In the genomic region with DNA sequence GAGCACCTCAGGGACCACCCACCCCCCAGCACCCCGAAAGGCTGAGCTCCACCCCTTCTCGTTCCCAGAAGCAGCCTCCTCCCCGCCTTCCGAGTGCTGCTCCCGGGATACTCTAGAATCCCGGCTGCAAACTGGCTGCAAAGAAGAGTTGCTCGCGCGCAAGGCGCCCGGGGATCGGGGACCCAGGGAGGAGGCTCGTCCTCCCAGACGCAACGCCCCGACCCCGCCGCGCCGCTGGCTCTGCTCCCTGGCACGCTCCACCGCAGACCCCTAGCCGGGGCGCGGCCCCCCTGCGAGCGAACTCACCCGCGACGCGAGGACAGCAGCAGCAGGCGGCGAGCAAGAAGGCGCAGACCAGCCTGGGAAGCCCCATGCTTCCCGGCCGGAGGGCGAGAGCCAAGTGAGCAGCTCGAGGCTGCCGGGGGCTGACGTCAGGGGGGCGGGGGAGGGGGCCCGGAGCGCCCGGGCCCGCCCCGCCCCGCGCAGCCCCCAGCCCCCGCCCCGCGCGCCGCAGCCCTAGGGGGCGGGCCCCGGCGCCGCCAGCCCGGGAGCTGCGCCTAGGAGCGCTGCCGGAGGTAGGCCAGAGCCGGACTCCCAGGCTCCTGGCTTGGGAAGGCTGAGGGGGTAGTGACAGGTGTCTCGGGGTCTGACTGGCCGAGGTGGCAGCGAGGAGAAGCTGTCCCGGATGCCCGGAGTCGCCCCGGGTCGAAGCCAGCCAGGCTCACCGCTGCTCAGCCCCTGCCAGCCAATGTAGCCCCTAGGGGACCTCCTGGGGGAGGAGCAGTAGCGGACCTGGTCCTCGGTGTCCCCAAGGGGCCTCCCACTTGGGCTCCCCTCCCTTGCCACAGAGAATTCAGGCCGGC, we compare ENCODE assay signal across 8 cellular contexts. TPM values are rescaled to one million over a fixed set of nuclear protein-coding genes. Genes with fewer than 3 reads are reported as not detected.
A peak's percentile ranks its signal among the peaks of the same experiment; 100 is the strongest.
DNase-seq lines count a peak whose midpoint lies in the region; ATAC-seq and TF ChIP-seq lines count a peak whose summit lies in the region.

A gene with protein sequence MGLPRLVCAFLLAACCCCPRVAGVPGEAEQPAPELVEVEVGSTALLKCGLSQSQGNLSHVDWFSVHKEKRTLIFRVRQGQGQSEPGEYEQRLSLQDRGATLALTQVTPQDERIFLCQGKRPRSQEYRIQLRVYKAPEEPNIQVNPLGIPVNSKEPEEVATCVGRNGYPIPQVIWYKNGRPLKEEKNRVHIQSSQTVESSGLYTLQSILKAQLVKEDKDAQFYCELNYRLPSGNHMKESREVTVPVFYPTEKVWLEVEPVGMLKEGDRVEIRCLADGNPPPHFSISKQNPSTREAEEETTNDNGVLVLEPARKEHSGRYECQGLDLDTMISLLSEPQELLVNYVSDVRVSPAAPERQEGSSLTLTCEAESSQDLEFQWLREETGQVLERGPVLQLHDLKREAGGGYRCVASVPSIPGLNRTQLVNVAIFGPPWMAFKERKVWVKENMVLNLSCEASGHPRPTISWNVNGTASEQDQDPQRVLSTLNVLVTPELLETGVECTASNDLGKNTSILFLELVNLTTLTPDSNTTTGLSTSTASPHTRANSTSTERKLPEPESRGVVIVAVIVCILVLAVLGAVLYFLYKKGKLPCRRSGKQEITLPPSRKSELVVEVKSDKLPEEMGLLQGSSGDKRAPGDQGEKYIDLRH (minus strand): TSS at position 402 of the 863 bp plus-strand sequence. CDS start 29 bp downstream, at position 373.

- H4K5ac ChIP-seq in mesendoderm (ENCODE audit: low read length) = no peak within 1 kb of the TSS

- H3K4me1 Mint-ChIP-seq in activated CD4-positive, alpha-beta T cell treated with anti-CD3 and anti-CD28 coated beads for 36 hours = peaks cover 23% of the 10 kb centered on the region

- H3K4me3 ChIP-seq in Peyer's patch (peak within 1 kb of the TSS; percentile 23 to 61 (median 48)), mesendoderm (ENCODE audit: low read length) (peak within 1 kb of the TSS; percentile 65), tibial artery (peak within 1 kb of the TSS; percentile 97 to 99)
- peak within 1 kb of the TSS; percentile 49 for H3K4me3 ChIP-seq in effector memory CD4-positive, alpha-beta T cell (ENCODE audit: insufficient read depth, low read depth, low read length, poor library complexity, severe bottlenecking)

- no peak for TF ChIP-seq CTCF in Peyer's patch (IDR thresholded peaks at IDR 0.05)
- TF ChIP-seq CTCF in tibial artery (IDR thresholded peaks at IDR 0.05) = no peak

- H3K9ac ChIP-seq in mesendoderm (ENCODE audit: low read length) = peak within 1 kb of the TSS; percentile 88

- H2BK120ac ChIP-seq in mesendoderm (ENCODE audit: low read depth, low read length) = no peak within 1 kb of the TSS

- H3K79me1 ChIP-seq in mesendoderm (ENCODE audit: low read length) = peaks cover 4% of the 10 kb centered on the region

- H3K9me3 ChIP-seq in Peyer's patch (no peaks in the 10 kb centered on the region), tibial artery (no peaks in the 10 kb centered on the region)
- H3K9me3 ChIP-seq in effector memory CD4-positive, alpha-beta T cell (ENCODE audit: control insufficient read depth, low read length) = no peaks in the 10 kb centered on the region

- H2BK5ac ChIP-seq in mesendoderm (ENCODE audit: low read length) = no peak within 1 kb of the TSS

- H4K8ac ChIP-seq in mesendoderm (ENCODE audit: low read depth, low read length) = no peak within 1 kb of the TSS

- CTCF ChIA-PET in activated CD4-positive, alpha-beta T cell treated with anti-CD3 and anti-CD28 coated beads for 36 hours (lab: Charles Lee) = interaction anchor here (0.9 to 2.4 kb wide), 2 partner anchors 20 to 22 kb away, joined by 3 to 8 read pairs; no protein-coding TSS in a partner anchor

- H3K4me2 ChIP-seq in mesendoderm (ENCODE audit: low read length) = peak within 1 kb of the TSS; percentile 97

- peak within 1 kb of the TSS; percentile 89 for H3K23ac ChIP-seq in mesendoderm (ENCODE audit: low read length)

- no peak for ATAC-seq in activated CD4-positive, alpha-beta T cell treated with anti-CD3 and anti-CD28 coated beads for 36 hours
- no peak for ATAC-seq in GM19463 (IDR thresholded peaks at IDR 0.05; ENCODE audit: unreplicated experiment)
- no peak for ATAC-seq in HG03139 (IDR thresholded peaks at IDR 0.05; ENCODE audit: unreplicated experiment)

- H3K79me2 ChIP-seq in mesendoderm (ENCODE audit: control insufficient read depth, insufficient read depth, low read length) = no peaks in the 10 kb centered on the region

- peak within 1 kb of the TSS; percentile 68 to 87 (median 78) for H3K27ac ChIP-seq in Peyer's patch
- H3K27ac ChIP-seq in effector memory CD4-positive, alpha-beta T cell (ENCODE audit: insufficient read depth, low read length, poor library complexity, severe bottlenecking) = no peak within 1 kb of the TSS
- H3K27ac ChIP-seq in mesendoderm (ENCODE audit: low read depth, low read length) = peak within 1 kb of the TSS; percentile 84
- peak within 1 kb of the TSS; percentile 99 for H3K27ac ChIP-seq in tibial artery

- DNase-seq in activated CD4-positive, alpha-beta T cell treated with anti-CD3 and anti-CD28 coated beads for 36 hours = peak; percentile 43
- no peak for DNase-seq in activated CD4-positive, alpha-beta T cell treated with anti-CD3 and anti-CD28 coated beads, Interleukin-2, amount 50 U/mL, for 4 hours
- DNase-seq in Peyer's patch (no peak), mesendoderm (peak; percentile 75), tibial artery (peak; percentile 79 to 97)
- DNase-seq in effector memory CD4-positive, alpha-beta T cell = no peak

- no peak within 1 kb of the TSS for H2BK15ac ChIP-seq in mesendoderm (replicated peaks; ENCODE audit: low read depth)

- H3K27ac Mint-ChIP-seq in activated CD4-positive, alpha-beta T cell treated with anti-CD3 and anti-CD28 coated beads for 36 hours = no peak within 1 kb of the TSS

- peak within 1 kb of the TSS; percentile 67 for H3K4ac ChIP-seq in mesendoderm (ENCODE audit: low read depth, low read length)

- POLR2A ChIA-PET in activated CD4-positive, alpha-beta T cell treated with anti-CD3 and anti-CD28 coated beads for 36 hours (lab: Charles Lee) = no interaction called here

- peaks cover 8% of the 10 kb centered on the region for H3K27me3 Mint-ChIP-seq in activated CD4-positive, alpha-beta T cell treated with anti-CD3 and anti-CD28 coated beads for 36 hours

- H3K4me3 Mint-ChIP-seq in activated CD4-positive, alpha-beta T cell treated with anti-CD3 and anti-CD28 coated beads for 36 hours = peak within 1 kb of the TSS; percentile 65

- H3K56ac ChIP-seq in mesendoderm (ENCODE audit: low read length) = peak within 1 kb of the TSS; percentile 92

- no peaks in the 10 kb centered on the region for H3K36me3 Mint-ChIP-seq in activated CD4-positive, alpha-beta T cell treated with anti-CD3 and anti-CD28 coated beads for 36 hours (ENCODE audit: low read depth)

- intact Hi-C loops in activated CD4-positive, alpha-beta T cell treated with anti-CD3 and anti-CD28 coated beads for 36 hours (cut with DNase I, micrococcal nuclease) = no loop called here
- intact Hi-C loops in tibial artery (cut with DNase I; ENCODE audit: low total_unique reads) = no loop called here

- peak within 1 kb of the TSS; percentile 63 for H3K18ac ChIP-seq in mesendoderm (ENCODE audit: low read length)

- H2AK5ac ChIP-seq in mesendoderm (ENCODE audit: low read length) = peak within 1 kb of the TSS; percentile 22

- H3K36me3 ChIP-seq in Peyer's patch = peaks cover 0 to 7% (median 0%) of the 10 kb centered on the region in 3 donors
- H3K36me3 ChIP-seq in effector memory CD4-positive, alpha-beta T cell (ENCODE audit: control insufficient read depth, insufficient read depth, low read length) = no peaks in the 10 kb centered on the region
- peaks cover 4% of the 10 kb centered on the region for H3K36me3 ChIP-seq in mesendoderm (ENCODE audit: control insufficient read depth, insufficient read depth, low read length)
- H3K36me3 ChIP-seq in tibial artery = peaks cover 31 to 40% (median 37%) of the 10 kb centered on the region in 3 donors

- no CpG with 5 or more reads among the region's 74 CpGs for WGBS in mesendoderm (ENCODE audit: extremely low coverage, insufficient coverage, low lambda C conversion rate)

- H3K27me3 ChIP-seq in Peyer's patch (no peaks in the 10 kb centered on the region), mesendoderm (ENCODE audit: insufficient read depth, low read length, poor library complexity) (no peaks in the 10 kb centered on the region), tibial artery (no peaks in the 10 kb centered on the region)
- H3K27me3 ChIP-seq in effector memory CD4-positive, alpha-beta T cell (replicated peaks; ENCODE audit: control insufficient read depth, insufficient read depth, low read length, poor library complexity, severe bottlenecking) = peaks cover 21% of the 10 kb centered on the region

- no peak for TF ChIP-seq POLR2A in Peyer's patch (IDR thresholded peaks at IDR 0.05)

- no peaks in the 10 kb centered on the region for H3K9me3 Mint-ChIP-seq in activated CD4-positive, alpha-beta T cell treated with anti-CD3 and anti-CD28 coated beads for 36 hours (ENCODE audit: low read depth)

- H3K4me1 ChIP-seq in Peyer's patch (peaks cover 0 to 43% (median 23%) of the 10 kb centered on the region in 4 donors), mesendoderm (ENCODE audit: control insufficient read depth, low read depth, low read length) (peaks cover 37% of the 10 kb centered on the region), tibial artery (peaks cover 0 to 84% (median 67%) of the 10 kb centered on the region in 4 donors)
- peaks cover 56% of the 10 kb centered on the region for H3K4me1 ChIP-seq in effector memory CD4-positive, alpha-beta T cell (ENCODE audit: control insufficient read depth, insufficient read depth, low read length, poor library complexity, severe bottlenecking)

RNA-seq across cellular contexts. Expression of the gene that starts here (rescaled TPM):
- total RNA-seq in activated CD4-positive, alpha-beta T cell treated with anti-CD3 and anti-CD28 coated beads for 36 hours = 1 to 10 TPM; 6.8 to 6.9 TPM
- total RNA-seq in Peyer's patch = 100 to 1,000 TPM in 1 of 4 donors, 10 to 100 TPM in 3; 27.5 to 112 (median 66.2) TPM
- 35.7 TPM for polyA plus RNA-seq in mesendoderm (2013, experiment 1 of 2)
- 36.5 TPM for polyA plus RNA-seq in mesendoderm (2013, experiment 2 of 2)

Comparison
In these comparisons a context has a peak if more than half of its experiments do, and no peak if none do; other contexts are left out.
1. DNase-seq: peak in activated CD4-positive, alpha-beta T cell treated with anti-CD3 and anti-CD28 coated beads for 36 hours (single experiment), mesendoderm (single experiment) and tibial artery (2 of 2); none in activated CD4-positive, alpha-beta T cell treated with anti-CD3 and anti-CD28 coated beads, Interleukin-2, amount 50 U/mL, for 4 hours (0 of 2), Peyer's patch (0 of 3) and effector memory CD4-positive, alpha-beta T cell (0 of 3).
2. H3K4me3 ChIP-seq: peak in every context shown above with its lines; median percentile 98 in tibial artery; 65 in mesendoderm; 49 in effector memory CD4-positive, alpha-beta T cell; 48 in Peyer's patch.